Comparison of ENCODE assay signal across 18 cellular contexts in genomic region chr5:141824717-141825116, GRCh38. TPM values are rescaled to one million over a fixed set of nuclear protein-coding genes. Genes with fewer than 3 reads are reported as not detected.
"Had no signal": no experiment of that assay in that cellular context is flagged by ENCODE, and none has a peak within 500 bp of the region (broad histone marks: within the 10 kb centered on the region; RNA-seq: fewer than 3 reads in every experiment).

No MANE protein-coding gene starts in this region.

- H3K36me3 ChIP-seq: sigmoid colon had no signal

- H3K4me3 ChIP-seq: left ventricle myocardium inferior, sigmoid colon, smooth muscle cell had no signal

- H3K9me3 ChIP-seq: left ventricle myocardium inferior, sigmoid colon had no signal

- H3K4me2 ChIP-seq: smooth muscle cell had no signal

- FAIRE-seq: endothelial cell of umbilical vein, urothelium cell line had no signal

- DNase-seq: activated CD4-positive, alpha-beta T cell treated with anti-CD3 and anti-CD28 coated beads for 1 hour; activated CD4-positive, alpha-beta T cell treated with anti-CD3 and anti-CD28 coated beads, Interleukin-2, amount 50 U/mL, for 1 hour; activated CD8-positive, alpha-beta T cell treated with anti-CD3 and anti-CD28 coated beads, Interleukin-2, amount 10 ng/mL, durations not matched to agents 7 days and 5 days; activated naive CD4-positive, alpha-beta T cell; activated naive CD8-positive, alpha-beta T cell treated with anti-CD3 and anti-CD28 coated beads for 36 hours; effector memory CD4-positive, alpha-beta T cell; foreskin melanocyte; left ventricle myocardium inferior; naive thymus-derived CD8-positive, alpha-beta T cell; sigmoid colon; stimulated activated CD4-positive, alpha-beta T cell treated with anti-CD3 and anti-CD28 coated beads, Interleukin-2, amount 100 ng/mL, for 48 hours; stimulated activated CD8-positive, alpha-beta memory T cell treated with anti-CD3 and anti-CD28 coated beads, Interleukin-4, amount 100 ng/mL, for 48 hours; stimulated activated naive B cell treated with anti-CD40 and anti-IgM and Interleukin-4, amounts not matched to agents 10 μg/mL and 1 μg/mL and 100 μg/mL, for 72 hours; T-helper 9 cell had no signal

- H3K4me1 ChIP-seq: sigmoid colon had no signal

RNA-seq across cellular contexts. Expression of gene PCDH1, which starts 53.5 kb away (rescaled TPM):
- total RNA-seq: activated CD8-positive, alpha-beta T cell treated with anti-CD3 and anti-CD28 coated beads, Interleukin-2, amount 10 ng/mL, durations not matched to agents 7 days and 5 days; activated naive CD8-positive, alpha-beta T cell treated with anti-CD3 and anti-CD28 coated beads for 36 hours; naive thymus-derived CD8-positive, alpha-beta T cell; T-helper 1 cell treated with Interleukin-12 subunit alpha and Interleukin-12 subunit beta and Interleukin-4 antibody, amounts not matched to agents 30 ng/mL and 1 ng/mL, for 36 hours had no signal
